In the genomic region with DNA sequence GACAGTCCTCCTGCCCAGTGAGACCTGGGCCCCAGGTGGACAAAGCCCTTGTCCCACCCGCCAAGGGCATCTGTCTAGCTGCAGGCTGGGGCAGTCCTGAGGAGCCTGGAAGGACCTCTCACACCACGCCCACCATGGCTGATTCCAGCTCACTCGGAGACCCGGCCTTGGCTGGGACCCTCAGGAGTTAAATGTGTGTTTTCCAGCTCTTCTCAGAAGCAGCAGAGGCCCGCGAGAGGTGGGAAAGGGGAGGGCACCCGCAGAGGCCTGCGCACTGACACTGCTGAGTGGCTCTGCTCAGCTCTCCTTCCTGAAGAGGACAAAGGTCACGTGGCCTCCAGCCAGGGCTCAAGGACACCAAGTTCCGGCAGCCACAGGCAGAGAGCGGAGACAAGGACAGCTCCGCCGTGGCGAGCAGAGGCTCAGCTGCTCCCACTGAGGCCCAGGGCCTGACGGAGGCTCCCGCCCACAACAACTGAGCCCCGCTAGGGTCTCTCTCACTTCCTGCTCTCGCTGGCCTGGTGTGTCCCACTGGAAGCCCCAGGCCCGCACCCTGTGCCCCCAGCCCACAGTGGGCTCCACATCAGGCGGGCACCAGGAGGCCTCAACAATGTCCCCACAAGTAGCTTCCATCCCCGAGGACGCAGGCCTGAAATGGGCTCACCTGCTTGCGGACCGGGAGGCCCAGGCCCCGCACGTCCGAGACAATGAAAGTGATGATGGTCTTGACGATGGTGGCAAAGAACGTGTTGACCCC, we compare ENCODE assay signal across 1 cellular context.
A peak's percentile ranks its signal among the peaks of the same experiment; 100 is the strongest.
TF ChIP-seq lines count a peak whose summit lies in the region.

No MANE protein-coding gene starts in this region.

TF ChIP-seq in HepG2, 621 proteins besides CTCF, POLR2A, EP300 and RAD21 (continued from another document and continues in another):
- TF ChIP-seq, protein P1, sequence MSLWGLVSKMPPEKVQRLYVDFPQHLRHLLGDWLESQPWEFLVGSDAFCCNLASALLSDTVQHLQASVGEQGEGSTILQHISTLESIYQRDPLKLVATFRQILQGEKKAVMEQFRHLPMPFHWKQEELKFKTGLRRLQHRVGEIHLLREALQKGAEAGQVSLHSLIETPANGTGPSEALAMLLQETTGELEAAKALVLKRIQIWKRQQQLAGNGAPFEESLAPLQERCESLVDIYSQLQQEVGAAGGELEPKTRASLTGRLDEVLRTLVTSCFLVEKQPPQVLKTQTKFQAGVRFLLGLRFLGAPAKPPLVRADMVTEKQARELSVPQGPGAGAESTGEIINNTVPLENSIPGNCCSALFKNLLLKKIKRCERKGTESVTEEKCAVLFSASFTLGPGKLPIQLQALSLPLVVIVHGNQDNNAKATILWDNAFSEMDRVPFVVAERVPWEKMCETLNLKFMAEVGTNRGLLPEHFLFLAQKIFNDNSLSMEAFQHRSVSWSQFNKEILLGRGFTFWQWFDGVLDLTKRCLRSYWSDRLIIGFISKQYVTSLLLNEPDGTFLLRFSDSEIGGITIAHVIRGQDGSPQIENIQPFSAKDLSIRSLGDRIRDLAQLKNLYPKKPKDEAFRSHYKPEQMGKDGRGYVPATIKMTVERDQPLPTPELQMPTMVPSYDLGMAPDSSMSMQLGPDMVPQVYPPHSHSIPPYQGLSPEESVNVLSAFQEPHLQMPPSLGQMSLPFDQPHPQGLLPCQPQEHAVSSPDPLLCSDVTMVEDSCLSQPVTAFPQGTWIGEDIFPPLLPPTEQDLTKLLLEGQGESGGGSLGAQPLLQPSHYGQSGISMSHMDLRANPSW (CRISPR knock-in tag; IDR thresholded peaks at IDR 0.05; ENCODE audit: borderline replicate concordance) = no peak
- TF ChIP-seq SRSF4 (IDR thresholded peaks at IDR 0.05; ENCODE audit: low read depth, low read length, poor library complexity, severe bottlenecking) = no peak
- TF ChIP-seq DR1 (CRISPR knock-in tag; IDR thresholded peaks at IDR 0.05) = no peak
- TF ChIP-seq TARDBP (CRISPR knock-in tag; IDR thresholded peaks at IDR 0.05) = peak; percentile 87; the same call in 1 of the 2 replicates
- TF ChIP-seq, protein P2, sequence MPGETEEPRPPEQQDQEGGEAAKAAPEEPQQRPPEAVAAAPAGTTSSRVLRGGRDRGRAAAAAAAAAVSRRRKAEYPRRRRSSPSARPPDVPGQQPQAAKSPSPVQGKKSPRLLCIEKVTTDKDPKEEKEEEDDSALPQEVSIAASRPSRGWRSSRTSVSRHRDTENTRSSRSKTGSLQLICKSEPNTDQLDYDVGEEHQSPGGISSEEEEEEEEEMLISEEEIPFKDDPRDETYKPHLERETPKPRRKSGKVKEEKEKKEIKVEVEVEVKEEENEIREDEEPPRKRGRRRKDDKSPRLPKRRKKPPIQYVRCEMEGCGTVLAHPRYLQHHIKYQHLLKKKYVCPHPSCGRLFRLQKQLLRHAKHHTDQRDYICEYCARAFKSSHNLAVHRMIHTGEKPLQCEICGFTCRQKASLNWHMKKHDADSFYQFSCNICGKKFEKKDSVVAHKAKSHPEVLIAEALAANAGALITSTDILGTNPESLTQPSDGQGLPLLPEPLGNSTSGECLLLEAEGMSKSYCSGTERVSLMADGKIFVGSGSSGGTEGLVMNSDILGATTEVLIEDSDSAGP (CRISPR knock-in tag; IDR thresholded peaks at IDR 0.05; ENCODE audit: borderline replicate concordance) = peak; percentile 53; the same call in 1 of the 2 replicates
- TF ChIP-seq SPEN (CRISPR knock-in tag; IDR thresholded peaks at IDR 0.05; ENCODE audit: low read depth) = peak; percentile 87
- 0 out of 2 replicates have a peak, but pooled peaks have one; percentile 54 for TF ChIP-seq ZNF724P (CRISPR knock-in tag; IDR thresholded peaks at IDR 0.05; ENCODE audit: borderline replicate concordance)
- no peak for TF ChIP-seq FOXO4 (CRISPR knock-in tag; conservative IDR thresholded peaks at IDR 0.05)
- no peak for TF ChIP-seq SOX13 (IDR thresholded peaks at IDR 0.05)
- TF ChIP-seq SOX13 (CRISPR knock-in tag; conservative IDR thresholded peaks at IDR 0.05 in 1 of 2, IDR thresholded peaks at IDR 0.05 in 1 of 2) = peak in 1 of 2 experiments; percentile 65; a peak in 1 of 4 replicates
- TF ChIP-seq RERE (CRISPR knock-in tag; IDR thresholded peaks at IDR 0.05; ENCODE audit: low read depth) = no peak
- TF ChIP-seq HNF1A (IDR thresholded peaks at IDR 0.05; ENCODE audit: low read depth) = no peak
- peak; percentile 65; the same call in 1 of the 2 replicates for TF ChIP-seq HNF1A (CRISPR knock-in tag; IDR thresholded peaks at IDR 0.05; ENCODE audit: borderline replicate concordance)
- TF ChIP-seq, protein P3, sequence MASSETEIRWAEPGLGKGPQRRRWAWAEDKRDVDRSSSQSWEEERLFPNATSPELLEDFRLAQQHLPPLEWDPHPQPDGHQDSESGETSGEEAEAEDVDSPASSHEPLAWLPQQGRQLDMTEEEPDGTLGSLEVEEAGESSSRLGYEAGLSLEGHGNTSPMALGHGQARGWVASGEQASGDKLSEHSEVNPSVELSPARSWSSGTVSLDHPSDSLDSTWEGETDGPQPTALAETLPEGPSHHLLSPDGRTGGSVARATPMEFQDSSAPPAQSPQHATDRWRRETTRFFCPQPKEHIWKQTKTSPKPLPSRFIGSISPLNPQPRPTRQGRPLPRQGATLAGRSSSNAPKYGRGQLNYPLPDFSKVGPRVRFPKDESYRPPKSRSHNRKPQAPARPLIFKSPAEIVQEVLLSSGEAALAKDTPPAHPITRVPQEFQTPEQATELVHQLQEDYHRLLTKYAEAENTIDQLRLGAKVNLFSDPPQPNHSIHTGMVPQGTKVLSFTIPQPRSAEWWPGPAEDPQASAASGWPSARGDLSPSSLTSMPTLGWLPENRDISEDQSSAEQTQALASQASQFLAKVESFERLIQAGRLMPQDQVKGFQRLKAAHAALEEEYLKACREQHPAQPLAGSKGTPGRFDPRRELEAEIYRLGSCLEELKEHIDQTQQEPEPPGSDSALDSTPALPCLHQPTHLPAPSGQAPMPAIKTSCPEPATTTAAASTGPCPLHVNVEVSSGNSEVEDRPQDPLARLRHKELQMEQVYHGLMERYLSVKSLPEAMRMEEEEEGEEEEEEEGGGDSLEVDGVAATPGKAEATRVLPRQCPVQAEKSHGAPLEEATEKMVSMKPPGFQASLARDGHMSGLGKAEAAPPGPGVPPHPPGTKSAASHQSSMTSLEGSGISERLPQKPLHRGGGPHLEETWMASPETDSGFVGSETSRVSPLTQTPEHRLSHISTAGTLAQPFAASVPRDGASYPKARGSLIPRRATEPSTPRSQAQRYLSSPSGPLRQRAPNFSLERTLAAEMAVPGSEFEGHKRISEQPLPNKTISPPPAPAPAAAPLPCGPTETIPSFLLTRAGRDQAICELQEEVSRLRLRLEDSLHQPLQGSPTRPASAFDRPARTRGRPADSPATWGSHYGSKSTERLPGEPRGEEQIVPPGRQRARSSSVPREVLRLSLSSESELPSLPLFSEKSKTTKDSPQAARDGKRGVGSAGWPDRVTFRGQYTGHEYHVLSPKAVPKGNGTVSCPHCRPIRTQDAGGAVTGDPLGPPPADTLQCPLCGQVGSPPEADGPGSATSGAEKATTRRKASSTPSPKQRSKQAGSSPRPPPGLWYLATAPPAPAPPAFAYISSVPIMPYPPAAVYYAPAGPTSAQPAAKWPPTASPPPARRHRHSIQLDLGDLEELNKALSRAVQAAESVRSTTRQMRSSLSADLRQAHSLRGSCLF (CRISPR knock-in tag; IDR thresholded peaks at IDR 0.05; ENCODE audit: borderline replicate concordance) = no peak
- TF ChIP-seq GTF3A (CRISPR knock-in tag; conservative IDR thresholded peaks at IDR 0.05) = 0 out of 2 replicates have a peak, but pooled peaks have one; percentile 44
- peak; percentile 89 for TF ChIP-seq NR2F1 (CRISPR knock-in tag; IDR thresholded peaks at IDR 0.05)
- TF ChIP-seq SP1 (IDR thresholded peaks at IDR 0.05) = no peak
- peak; percentile 25; the same call in 1 of the 2 replicates for TF ChIP-seq SP1 (CRISPR knock-in tag; IDR thresholded peaks at IDR 0.05)
- 0 out of 2 replicates have a peak, but pooled peaks have one; percentile 8 for TF ChIP-seq JUND (CRISPR knock-in tag; IDR thresholded peaks at IDR 0.05)
- no peak for TF ChIP-seq GFI1 (CRISPR knock-in tag; IDR thresholded peaks at IDR 0.05; ENCODE audit: borderline replicate concordance)
- no peak for TF ChIP-seq ZNF496 (CRISPR knock-in tag; IDR thresholded peaks at IDR 0.05; ENCODE audit: insufficient replicate concordance)
- no peak for TF ChIP-seq ATAD3A (CRISPR knock-in tag; IDR thresholded peaks at IDR 0.05)
- TF ChIP-seq GTF2F1 (IDR thresholded peaks at IDR 0.05; ENCODE audit: low read length) = no peak
- 0 out of 2 replicates have a peak, but pooled peaks have one; percentile 46 for TF ChIP-seq ZMYM2 (CRISPR knock-in tag; IDR thresholded peaks at IDR 0.05)
- no peak for TF ChIP-seq ONECUT2 (CRISPR knock-in tag; IDR thresholded peaks at IDR 0.05)
- no peak for TF ChIP-seq SMC3 (IDR thresholded peaks at IDR 0.05; ENCODE audit: low read length)
